9 cellular contexts compared by ENCODE assay signal in the genomic region with DNA sequence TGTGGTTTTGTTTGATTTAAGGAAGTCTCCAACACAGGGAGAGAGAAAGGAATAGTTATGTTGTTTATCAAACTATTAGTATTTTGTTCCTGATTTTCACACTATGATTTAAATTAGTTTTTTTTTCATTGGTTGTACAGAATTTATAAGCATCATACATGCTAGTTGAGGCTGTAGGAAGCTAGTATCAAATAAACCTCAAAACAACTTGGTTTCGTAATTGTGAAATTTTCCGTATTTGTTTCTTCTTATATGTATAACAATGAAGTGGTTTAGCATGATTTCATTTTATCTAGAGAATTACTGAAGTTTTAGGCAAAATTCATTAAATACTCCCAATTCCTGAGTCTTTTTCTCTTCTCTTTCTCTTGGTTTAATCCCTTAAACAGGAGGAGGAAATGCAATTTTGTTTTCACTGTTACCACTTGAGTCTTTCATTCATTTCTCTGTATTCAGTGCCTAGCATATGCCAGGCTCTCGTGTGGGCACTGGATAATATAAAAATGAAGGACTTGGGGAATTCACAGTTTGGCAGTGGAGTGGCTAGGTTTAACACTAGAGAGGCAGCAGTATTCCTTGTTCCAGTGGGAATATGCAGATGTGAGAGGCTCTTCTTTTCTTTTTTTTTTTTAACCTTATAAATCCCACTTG. TPM values are rescaled to one million over a fixed set of nuclear protein-coding genes. Genes with fewer than 3 reads are reported as not detected.
A peak's percentile ranks its signal among the peaks of the same experiment; 100 is the strongest.
DNase-seq lines count a peak whose midpoint lies in the region; ATAC-seq and TF ChIP-seq lines count a peak whose summit lies in the region.
"Had no signal": no experiment of that assay in that cellular context is flagged by ENCODE, and none has a peak within 500 bp of the region (broad histone marks: within the 10 kb centered on the region; RNA-seq: fewer than 3 reads in every experiment).

No MANE protein-coding gene starts in this region.

- no peak for DNase-seq in CD14-positive monocyte (ENCODE audit: low spot score)
- DNase-seq in nephron progenitor cell = no peak
- DNase-seq in DMS153 treated with DMSO at 0.1 percent for 48 hours (lab: John Stamatoyannopoulos, UW; ENCODE audit: unreplicated experiment) = no peak
- no peak for DNase-seq in NCI-H524 treated with DMSO at 0.1 percent for 48 hours (lab: John Stamatoyannopoulos, UW)
- DNase-seq: NCI-H510A treated with DMSO at 0.1 percent for 48 hours had no signal

- H3K9me3 Mint-ChIP-seq in CD14-positive monocyte = no peaks in the 10 kb centered on the region
- H3K9me3 Mint-ChIP-seq in nephron progenitor cell = no peaks in the 10 kb centered on the region

- H3K4me1 Mint-ChIP-seq in CD14-positive monocyte = peaks cover 56% of the 10 kb centered on the region
- peaks cover 30% of the 10 kb centered on the region for H3K4me1 Mint-ChIP-seq in nephron progenitor cell

- H3K36me3 Mint-ChIP-seq in CD14-positive monocyte (peaks cover 37 to 43% of the 10 kb centered on the region in 2 donors), nephron progenitor cell (ENCODE audit: low read depth) (peaks cover 8% of the 10 kb centered on the region)

- ATAC-seq in GM19324 (IDR thresholded peaks at IDR 0.05; ENCODE audit: low FRiP score, unreplicated experiment) = no peak
- no peak for ATAC-seq in esophagus mucosa

- TF ChIP-seq CTCF in CD14-positive monocyte (IDR thresholded peaks at IDR 0.05) (no peak), Loucy (conservative IDR thresholded peaks at IDR 0.05; ENCODE audit: low read length) (no peak), nephron progenitor cell (IDR thresholded peaks at IDR 0.05) (no peak)

- peaks cover 20% of the 10 kb centered on the region for H3K79me2 ChIP-seq in Loucy (ENCODE audit: insufficient read depth, low read length)

- H3K27me3 ChIP-seq in Loucy (ENCODE audit: insufficient read depth, low read length, poor library complexity, severe bottlenecking) = no peaks in the 10 kb centered on the region
- no peaks in the 10 kb centered on the region for H3K27me3 ChIP-seq in duodenal mucosa (ENCODE audit: control insufficient read depth in 1 of 2, insufficient read depth in 2 of 2, low read length in 2 of 2)

- H3K27ac Mint-ChIP-seq in CD14-positive monocyte (peak overlapping the region; percentile 82 to 98 (median 97)), nephron progenitor cell (no peak overlapping the region)

- no peaks in the 10 kb centered on the region for H3K9me2 ChIP-seq in Loucy (replicated peaks; ENCODE audit: low read depth, low read length)

- H3K4me1 ChIP-seq in Loucy (ENCODE audit: insufficient read depth, low read length, poor library complexity, severe bottlenecking) (peaks cover 57% of the 10 kb centered on the region), duodenal mucosa (ENCODE audit: control insufficient read depth in 1 of 2, insufficient read depth in 2 of 2, low read length in 2 of 2) (peaks cover 18 to 36% of the 10 kb centered on the region in 2 donors)

- peak overlapping the region; percentile 91 for H3K4me2 ChIP-seq in Loucy (ENCODE audit: low read depth, low read length, poor library complexity, severe bottlenecking)

- H2AFZ ChIP-seq in Loucy (ENCODE audit: low read length) = no peak overlapping the region

- intact Hi-C loops in CD14-positive monocyte (cut with micrococcal nuclease) = loop anchor here (5.0 kb wide), 4 partner anchors 46 to 466 kb away; partner anchors contain the start of genes BRD7 (in 1 of the 2) and SNX20 (in 1 of the 2)

- H3K9ac ChIP-seq in Loucy (ENCODE audit: low read depth, low read length, poor library complexity, severe bottlenecking) = peak overlapping the region; percentile 38
- H3K9ac ChIP-seq in duodenal mucosa (ENCODE audit: low read depth in 1 of 2, low read length in 2 of 2) = peak overlapping the region; percentile 55 to 92

- peak overlapping the region; percentile 82 to 88 for H3K4me3 Mint-ChIP-seq in CD14-positive monocyte
- H3K4me3 Mint-ChIP-seq in nephron progenitor cell = peak overlapping the region; percentile 85

- H3K36me3 ChIP-seq in Loucy (ENCODE audit: insufficient read depth, low read length) = no peaks in the 10 kb centered on the region
- H3K36me3 ChIP-seq in duodenal mucosa (ENCODE audit: control insufficient read depth in 1 of 2, insufficient read depth in 2 of 2, low read length in 2 of 2) = peaks cover 6% of the 10 kb centered on the region in 2 donors

- H4K20me1 ChIP-seq in Loucy (ENCODE audit: insufficient read depth, low read length, poor library complexity, severe bottlenecking) = no peaks in the 10 kb centered on the region

- peaks cover 3% of the 10 kb centered on the region; the same call in 1 of the 2 replicates for H3F3A ChIP-seq in Loucy (ENCODE audit: low read depth)

- H3K9me3 ChIP-seq in Loucy (ENCODE audit: insufficient read depth, low read depth, low read length) = no peaks in the 10 kb centered on the region
- no peaks in the 10 kb centered on the region for H3K9me3 ChIP-seq in duodenal mucosa (ENCODE audit: control insufficient read depth in 1 of 2, low read length in 2 of 2)

- H3K4me3 ChIP-seq in Loucy (ENCODE audit: low read length, poor library complexity, severe bottlenecking) = peak overlapping the region; percentile 86
- peak overlapping the region in 1 of 2 donors; percentile 96 for H3K4me3 ChIP-seq in duodenal mucosa (ENCODE audit: low read depth in 1 of 2, low read length in 2 of 2)

- no peak overlapping the region for H3K27ac ChIP-seq in duodenal mucosa (ENCODE audit: low read depth, low read length)

- H3K27me3 Mint-ChIP-seq in CD14-positive monocyte (ENCODE audit: low read depth in 3 of 3) (no peaks in the 10 kb centered on the region), nephron progenitor cell (ENCODE audit: low read depth, poor library complexity) (peaks cover 28% of the 10 kb centered on the region)

RNA-seq across cellular contexts. Expression of gene CYLD, which starts 1.8 kb away (rescaled TPM):
- 10 to 100 TPM; 35.9 to 57.9 TPM for polyA plus RNA-seq in CD14-positive monocyte
- total RNA-seq in esophagus mucosa = 26.7 TPM

RNA-seq across cellular contexts. Expression of gene NOD2, which starts 50.3 kb away (rescaled TPM):
- 10 to 100 TPM; 18.5 to 29.7 TPM for polyA plus RNA-seq in CD14-positive monocyte
- total RNA-seq in esophagus mucosa = 15.4 TPM
